13 cellular contexts compared by ENCODE assay signal in genomic region chr2:121335294-121336290, GRCh38. TPM values are rescaled to one million over a fixed set of nuclear protein-coding genes. Genes with fewer than 3 reads are reported as not detected.
DNase-seq lines count a peak whose midpoint lies in the region; ATAC-seq, FAIRE-seq and TF ChIP-seq lines count a peak whose summit lies in the region.
"Had no signal": no experiment of that assay in that cellular context is flagged by ENCODE, and none has a peak within 500 bp of the region (broad histone marks: within the 10 kb centered on the region; RNA-seq: fewer than 3 reads in every experiment).

No MANE protein-coding gene starts in this region.

- FAIRE-seq in keratinocyte (lab: Jason Lieb, UNC) = no peak
- FAIRE-seq: GM18507 had no signal

- no peaks in the 10 kb centered on the region for H3K79me2 ChIP-seq in OCI-LY7 (ENCODE audit: insufficient read depth, low read depth, low read length)
- no peaks in the 10 kb centered on the region for H3K79me2 ChIP-seq in keratinocyte (ENCODE audit: control insufficient read depth, insufficient read depth, low read length)

- H3K36me3 ChIP-seq in A673 (ENCODE audit: insufficient read depth, low read length, poor library complexity, severe bottlenecking) = peaks cover 7% of the 10 kb centered on the region
- peaks cover 13% of the 10 kb centered on the region; the same call in 1 of the 2 replicates for H3K36me3 ChIP-seq in OCI-LY7 (ENCODE audit: insufficient read depth, low read length)
- H3K36me3 ChIP-seq in keratinocyte (ENCODE audit: control insufficient read depth in 2 of 2, extremely low read depth in 1 of 2, insufficient read depth in 2 of 2, low read length in 2 of 2) = peaks cover 6 to 16% of the 10 kb centered on the region in 2 experiments

- H3K27me3 ChIP-seq in A673 (replicated peaks; ENCODE audit: insufficient read depth, low read depth, low read length, poor library complexity) = no peaks in the 10 kb centered on the region
- H3K27me3 ChIP-seq in keratinocyte (ENCODE audit: control insufficient read depth, extremely low read depth, insufficient read depth, low read length) = no peaks in the 10 kb centered on the region
- H3K27me3 ChIP-seq: dorsolateral prefrontal cortex, neutrophil had no signal

- no peak for TF ChIP-seq CTCF in A673 (conservative IDR thresholded peaks at IDR 0.05; ENCODE audit: low read depth, low read length)
- no peak for TF ChIP-seq CTCF in OCI-LY7 (conservative IDR thresholded peaks at IDR 0.05; ENCODE audit: low read length)
- no peak for TF ChIP-seq CTCF in keratinocyte (optimal IDR thresholded peaks at IDR 0.05 in 1 of 3, IDR thresholded peaks at IDR 0.05 in 1 of 3, conservative IDR thresholded peaks at IDR 0.05 in 1 of 3; ENCODE audit: extremely low read depth in 1 of 3, insufficient read depth in 2 of 3, low read length in 3 of 3)
- TF ChIP-seq CTCF in omental fat pad (IDR thresholded peaks at IDR 0.05) = no peak

- peaks cover 2% of the 10 kb centered on the region for H3K9me1 ChIP-seq in keratinocyte (ENCODE audit: control insufficient read depth, extremely low read depth, insufficient read depth, low read length)

- dilution Hi-C loops in keratinocyte (cut with MboI; ENCODE audit: extremely low pct_ligation_motif_present, low sequenced_read_pairs) = no loop called here

- in situ Hi-C loops in G401 (cut with HindIII; ENCODE audit: low sequenced_read_pairs) = no loop called here

- ATAC-seq in omental fat pad (ENCODE audit: low FRiP score) (no peak), GM18511 (IDR thresholded peaks at IDR 0.05; ENCODE audit: unreplicated experiment) (no peak)

- H3K9me2 ChIP-seq in OCI-LY7 (ENCODE audit: insufficient read depth, low read length) = no peaks in the 10 kb centered on the region

- H3K9me3 ChIP-seq in A673 (ENCODE audit: low read depth, low read length, poor library complexity, severe bottlenecking) = no peaks in the 10 kb centered on the region
- H3K9me3 ChIP-seq in OCI-LY7 (ENCODE audit: low read length) = no peaks in the 10 kb centered on the region
- no peaks in the 10 kb centered on the region for H3K9me3 ChIP-seq in keratinocyte (ENCODE audit: control insufficient read depth, low read depth, low read length)
- H3K9me3 ChIP-seq: neutrophil had no signal

- H3K27ac ChIP-seq in A673 (ENCODE audit: low read depth, low read length, poor library complexity, severe bottlenecking) (no peak overlapping the region), OCI-LY7 (ENCODE audit: low read depth, low read length, poor library complexity, severe bottlenecking) (no peak overlapping the region), keratinocyte (ENCODE audit: control insufficient read depth, insufficient read depth, low read length) (no peak overlapping the region)
- H3K27ac ChIP-seq: dorsolateral prefrontal cortex, neutrophil had no signal

- POLR2A ChIA-PET in A673 (lab: Charles Lee; ENCODE audit: low non-redundant PET) = no interaction called here
- POLR2A ChIA-PET in OCI-LY7 (lab: Charles Lee) = interaction anchor here (0.6 kb wide), 1 partner anchor 476 kb away, joined by 3 read pairs; no protein-coding TSS in a partner anchor

- no peak overlapping the region for H3K9ac ChIP-seq in keratinocyte (ENCODE audit: control insufficient read depth, extremely low read depth, insufficient read depth, low read length)

- H3K4me2 ChIP-seq in OCI-LY7 (ENCODE audit: low read length) (peak overlapping the region; percentile 2; the same call in 1 of the 2 replicates), keratinocyte (ENCODE audit: control insufficient read depth, extremely low read depth, insufficient read depth, low read depth, low read length) (peak overlapping the region; percentile 51)

- H3K4me3 ChIP-seq in A673 (ENCODE audit: low read depth, low read length, poor library complexity, severe bottlenecking) (no peak overlapping the region), OCI-LY7 (ENCODE audit: low read depth, low read length, poor library complexity, severe bottlenecking) (no peak overlapping the region), keratinocyte (ENCODE audit: control insufficient read depth in 2 of 3, extremely low read depth in 1 of 3, insufficient read depth in 2 of 3, low read depth in 1 of 3, low read length in 3 of 3) (no peak overlapping the region)
- H3K4me3 ChIP-seq: dorsolateral prefrontal cortex had no signal

- CTCF ChIA-PET in A673 (lab: Charles Lee) = no interaction called here
- CTCF ChIA-PET in OCI-LY7 (lab: Charles Lee; ENCODE audit: unreplicated experiment) = no interaction called here

- BruUV-seq in A673 (replicated peaks; lab: Mats Ljungman, UMichigan) (no TSS peak), OCI-LY7 (replicated peaks; lab: Mats Ljungman, UMichigan) (no TSS peak)

- H3K4me1 ChIP-seq in A673 (ENCODE audit: insufficient read depth, low read length, poor library complexity, severe bottlenecking) (peaks cover 5% of the 10 kb centered on the region), OCI-LY7 (ENCODE audit: insufficient read depth, low read length, poor library complexity, severe bottlenecking) (peaks cover 5% of the 10 kb centered on the region), keratinocyte (ENCODE audit: control insufficient read depth, extremely low read depth, insufficient read depth, low read length) (peaks cover 10% of the 10 kb centered on the region)

- no peaks in the 10 kb centered on the region for H4K20me1 ChIP-seq in OCI-LY7 (ENCODE audit: insufficient read depth, low read length)
- H4K20me1 ChIP-seq in keratinocyte (ENCODE audit: control insufficient read depth, extremely low read depth, insufficient read depth, low read length) = no peaks in the 10 kb centered on the region

- H2AFZ ChIP-seq in OCI-LY7 (ENCODE audit: low read length) (no peak overlapping the region), keratinocyte (ENCODE audit: control insufficient read depth, low read length) (no peak overlapping the region)

- intact Hi-C loops in A673 (cut with micrococcal nuclease; ENCODE audit: unreplicated experiment) (no loop called here), OCI-LY7 (cut with micrococcal nuclease; ENCODE audit: unreplicated experiment) (no loop called here)

- DNase-seq in A673 (ENCODE audit: low spot score) = peak; percentile 27
- peak; percentile 26 for DNase-seq in G401 (ENCODE audit: low spot score)
- DNase-seq in OCI-LY7 (ENCODE audit: low spot score) = peak; percentile 24
- DNase-seq in keratinocyte (ENCODE audit: low read depth, low spot score) = no peak
- DNase-seq in omental fat pad (ENCODE audit: low spot score) = no peak
- DNase-seq in RPMI8226 = no peak
- no peak for DNase-seq in activated CD4-positive, alpha-beta T cell treated with anti-CD3 and anti-CD28 coated beads, Interleukin-2, amount 50 U/mL, for 4 hours
- DNase-seq: CD8-positive, alpha-beta memory T cell; NCI-H446 treated with DMSO at 0.1 percent for 48 hours had no signal

RNA-seq across cellular contexts. Expression of gene TFCP2L1, which starts 50.6 kb away (rescaled TPM):
- total RNA-seq in A673 (2021) (0.04 TPM in 1 of 2 replicates, not detected in the other), OCI-LY7 (2022) (1.4 and 3.7 TPM in 2 replicates), omental fat pad (1 to 10 TPM; 2.0 to 5.8 (median 3.6) TPM)
- total RNA-seq in G401 (2014; rRNA removed; shearing (Covaris generic)) = 0.03 TPM in 1 of 2 replicates, not detected in the other
- total RNA-seq in OCI-LY7 (2014; rRNA removed; shearing (Covaris generic)) = 0.06 and 0.18 TPM in 2 replicates
- 29.4 to 35.8 TPM (median 31.0 TPM) in 3 replicates for polyA plus RNA-seq in keratinocyte
- polyA plus RNA-seq in keratinocyte (2011; ENCODE audit: low read depth) = 8.6 TPM
- polyA plus RNA-seq in keratinocyte (2011; cell fraction: cytosol; rRNA removed) = 18.2 and 20.0 TPM in 2 replicates
- polyA plus RNA-seq in keratinocyte (2011; cell fraction: nucleus; rRNA removed) = 50.7 and 56.3 TPM in 2 replicates
- polyA plus RNA-seq in keratinocyte (2012; ENCODE audit: low replicate concordance) = 4.9 and 22.4 TPM in 2 replicates
- polyA minus RNA-seq in keratinocyte = 69.8 to 337 TPM (median 70.3 TPM) in 3 replicates
- 19.4 TPM for polyA minus RNA-seq in keratinocyte (2011; cell fraction: cytosol; rRNA and poly(A)+ RNA removed)
- polyA minus RNA-seq in keratinocyte (2011; cell fraction: nucleus; rRNA and poly(A)+ RNA removed) = 18.6 and 41.9 TPM in 2 replicates

Comparison
In these comparisons a context has a peak if more than half of its experiments do, and no peak if none do; other contexts are left out.
1. DNase-seq: peak in A673 (single experiment), G401 (single experiment) and OCI-LY7 (single experiment); none in keratinocyte (single experiment), omental fat pad (single experiment), RPMI8226 (single experiment) and activated CD4-positive, alpha-beta T cell treated with anti-CD3 and anti-CD28 coated beads, Interleukin-2, amount 50 U/mL, for 4 hours (0 of 2).